In the genomic region with DNA sequence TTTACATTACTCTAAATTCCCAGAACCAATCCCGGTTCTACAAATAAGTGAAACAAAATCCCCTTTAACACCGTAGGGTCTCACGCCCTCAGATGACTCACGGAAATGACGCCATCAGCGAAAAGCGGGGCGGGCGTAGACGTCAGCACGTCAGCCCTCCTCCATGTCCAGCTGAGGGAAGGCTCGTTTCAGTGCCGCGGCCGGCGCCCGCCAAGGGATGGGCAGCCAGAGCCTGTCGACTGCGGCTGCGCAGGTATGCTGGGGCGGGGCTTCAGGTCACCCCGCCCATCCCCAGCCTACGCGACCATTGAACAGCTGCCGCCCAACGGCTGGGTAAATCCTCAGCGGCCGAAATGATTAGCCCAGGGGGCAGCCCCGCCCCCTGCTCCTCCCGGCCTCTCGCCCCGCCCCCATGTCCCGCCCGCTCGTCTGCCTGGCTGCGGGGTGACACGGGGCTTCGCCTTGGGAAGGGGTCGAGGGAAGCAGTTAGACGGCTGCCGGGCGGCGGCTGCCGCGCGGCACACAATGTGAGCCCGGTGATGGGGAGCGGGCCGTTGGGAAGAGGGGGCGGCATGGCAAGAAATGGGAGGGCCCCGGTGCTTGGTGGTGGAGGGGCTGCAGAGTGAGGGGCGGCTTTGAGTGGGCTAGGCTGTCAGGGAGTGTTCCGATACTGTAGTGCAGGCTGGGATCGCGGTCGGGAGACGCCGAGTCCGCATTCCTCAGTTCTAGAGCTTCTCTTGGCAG, we compare ENCODE assay signal across 7 cellular contexts. TPM values are rescaled to one million over a fixed set of nuclear protein-coding genes. Genes with fewer than 3 reads are reported as not detected.
A peak's percentile ranks its signal among the peaks of the same experiment; 100 is the strongest.
DNase-seq lines count a peak whose midpoint lies in the region; ATAC-seq, FAIRE-seq and TF ChIP-seq lines count a peak whose summit lies in the region.

TSS of gene NBEAL1 (plus strand) at position 420 of the 744 bp plus-strand sequence. CDS start 1,510 bp downstream, outside the sequence.

- no peaks in the 10 kb centered on the region for H3K9me3 ChIP-seq in hepatocyte (ENCODE audit: low read depth)

- DNase-seq in GM18507 (ENCODE audit: extremely low spot score, insufficient read length, low read depth) (peak; percentile 94), NCI-H2029 treated with DMSO at 0.1 percent for 48 hours (lab: John Stamatoyannopoulos, UW) (peak; percentile 77), T-helper 9 cell (peak; percentile 94), astrocyte of the spinal cord (ENCODE audit: low read depth, low spot score) (peak; percentile 100), hepatocyte (ENCODE audit: low spot score) (peak; percentile 99), renal cortical epithelial cell (ENCODE audit: low read depth) (peak; percentile 94)

- H3K27ac ChIP-seq in hepatocyte, result peak within 1 kb of the TSS; percentile 96

- peak; percentile 98 for ATAC-seq in HG02981 (IDR thresholded peaks at IDR 0.05; ENCODE audit: unreplicated experiment)

- H3K9me2 ChIP-seq in hepatocyte (replicated peaks; ENCODE audit: insufficient read depth), result no peaks in the 10 kb centered on the region

- no peaks in the 10 kb centered on the region for H3K27me3 ChIP-seq in hepatocyte

- peak; percentile 100 for FAIRE-seq in GM18507 (lab: Jason Lieb, UNC)

- H3K4me1 ChIP-seq in hepatocyte (ENCODE audit: insufficient read depth), result peaks cover 19% of the 10 kb centered on the region

- H3K36me3 ChIP-seq in hepatocyte (replicated peaks; ENCODE audit: insufficient read depth, low read depth), result no peaks in the 10 kb centered on the region

- H3K79me2 ChIP-seq in hepatocyte, result peaks cover 41% of the 10 kb centered on the region

- TF ChIP-seq CTCF in astrocyte of the spinal cord (IDR thresholded peaks at IDR 0.05; ENCODE audit: low read depth, low read length) (no peak), hepatocyte (IDR thresholded peaks at IDR 0.05; ENCODE audit: poor library complexity) (no peak)

- H4K20me1 ChIP-seq in hepatocyte (ENCODE audit: insufficient read depth, poor library complexity, severe bottlenecking), result no peaks in the 10 kb centered on the region

- peak within 1 kb of the TSS; percentile 81 for H3K4me2 ChIP-seq in hepatocyte

- peak within 1 kb of the TSS; percentile 79 for H2AFZ ChIP-seq in hepatocyte

- in situ Hi-C loops in astrocyte of the spinal cord (cut with HindIII; ENCODE audit: low sequenced_read_pairs), result no loop called here

- H3K4me3 ChIP-seq in astrocyte of the spinal cord (ENCODE audit: low read depth, low read length), result peak within 1 kb of the TSS; percentile 78
- peak within 1 kb of the TSS; percentile 34 for H3K4me3 ChIP-seq in hepatocyte

- WGBS in hepatocyte (ENCODE audit: low lambda C conversion rate, missing lambda C conversion rate), result 2% methylated on average over 41 of the region's 59 CpGs

RNA-seq across cellular contexts. Expression of gene NBEAL1, which starts in this region (rescaled TPM):
- 47.2 and 57.0 TPM in 2 replicates for total RNA-seq in hepatocyte
- 22.2 and 28.5 TPM in 2 replicates for polyA plus RNA-seq in hepatocyte
- total RNA-seq in renal cortical epithelial cell, result 55.0 and 108 TPM in 2 replicates

Comparison
In these comparisons a context has a peak if more than half of its experiments do, and no peak if none do; other contexts are left out.
1. Peak in every context shown above with its lines: DNase-seq, ATAC-seq, H3K4me3 ChIP-seq and H3K27ac ChIP-seq.